In the genomic region with DNA sequence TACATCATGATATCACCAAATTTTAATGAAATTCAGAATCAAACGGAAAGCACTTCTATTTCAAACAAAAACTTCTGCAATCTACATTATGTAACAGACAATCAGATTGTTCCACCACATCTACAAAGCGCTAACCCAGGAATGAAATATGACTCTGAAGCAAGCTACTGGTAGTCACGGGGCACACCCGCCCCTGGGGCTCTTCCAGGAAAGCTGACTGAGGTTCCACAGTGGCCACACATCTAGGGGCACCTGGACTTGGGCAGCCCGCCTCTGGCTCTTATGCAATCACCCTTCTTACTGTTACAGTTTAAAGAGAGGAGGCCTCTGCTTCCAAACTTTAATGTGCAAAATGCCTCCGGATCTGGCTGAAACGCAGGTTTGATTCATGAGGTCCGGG, we compare ENCODE assay signal across 8 cellular contexts. TPM values are rescaled to one million over a fixed set of nuclear protein-coding genes. Genes with fewer than 3 reads are reported as not detected.
A peak's percentile ranks its signal among the peaks of the same experiment; 100 is the strongest.
DNase-seq lines count a peak whose midpoint lies in the region; ATAC-seq, FAIRE-seq and TF ChIP-seq lines count a peak whose summit lies in the region.

No MANE protein-coding gene starts in this region.

- no peaks in the 10 kb centered on the region for H3K27me3 Mint-ChIP-seq in Calu3 (ENCODE audit: unreplicated experiment)

- peak overlapping the region; percentile 62 for H3K4me3 Mint-ChIP-seq in Calu3 (ENCODE audit: low read depth, unreplicated experiment)

- intact Hi-C loops in Calu3 (cut with micrococcal nuclease; ENCODE audit: unreplicated experiment) = no loop called here

- H3K9me3 Mint-ChIP-seq in Calu3 (ENCODE audit: low read depth, unreplicated experiment) = no peaks in the 10 kb centered on the region

- FAIRE-seq in bronchial epithelial cell (lab: Jason Lieb, UNC) = no peak

- no peak overlapping the region for H3K4me3 ChIP-seq in bronchial epithelial cell (ENCODE audit: low read depth, low read length)

- peak; percentile 73 for ATAC-seq in left lobe of liver

- H3K36me3 Mint-ChIP-seq in Calu3 (ENCODE audit: insufficient read depth, unreplicated experiment) = peaks cover 9% of the 10 kb centered on the region

- CTCF ChIA-PET in Calu3 (lab: Charles Lee) = interaction anchor here (0.9 to 1.4 kb wide), 6 partner anchors 25 to 170 kb away, joined by 3 to 5 read pairs (median 3); no protein-coding TSS in a partner anchor

- no peaks in the 10 kb centered on the region for H3K36me3 ChIP-seq in bronchial epithelial cell (ENCODE audit: control insufficient read depth, insufficient read depth, low read length)

- peaks cover 38% of the 10 kb centered on the region for H3K4me1 Mint-ChIP-seq in Calu3 (ENCODE audit: low read depth, unreplicated experiment)

- TF ChIP-seq CTCF in Calu3 (IDR thresholded peaks at IDR 0.05; ENCODE audit: unreplicated experiment) = no peak
- TF ChIP-seq CTCF in bronchial epithelial cell (IDR thresholded peaks at IDR 0.05; ENCODE audit: insufficient read depth, low read length, severe bottlenecking) = no peak

- H3K27ac Mint-ChIP-seq in Calu3 (ENCODE audit: unreplicated experiment) = peak overlapping the region; percentile 66

- BruUV-seq in Calu3 (replicated peaks; lab: Mats Ljungman, UMichigan) = no TSS peak

- H3K27me3 ChIP-seq in bronchial epithelial cell (ENCODE audit: control insufficient read depth, insufficient read depth, low read length) = no peaks in the 10 kb centered on the region

- DNase-seq in Calu3 (peak; percentile 77), NCI-H69 (lab: John Stamatoyannopoulos, UW) (peak; percentile 6), bronchial epithelial cell (ENCODE audit: low read depth) (peak; percentile 82), left lobe of liver (ENCODE audit: low spot score) (peak; percentile 91), superior temporal gyrus (ENCODE audit: extremely low spot score) (peak; percentile 52), NCI-H82 treated with DMSO at 0.1 percent for 48 hours (lab: John Stamatoyannopoulos, UW; ENCODE audit: unreplicated experiment) (no peak), GDM1 (lab: John Stamatoyannopoulos, UW) (no peak)
- DNase-seq in stimulated activated naive CD4-positive, alpha-beta T cell (lab: John Stamatoyannopoulos, UW) = no peak

RNA-seq across cellular contexts. Expression of gene ZCCHC14, which starts 27.5 kb away (rescaled TPM):
- total RNA-seq in Calu3 (2022) (41.3 and 45.4 TPM in 2 replicates), bronchial epithelial cell (2.9 and 4.2 TPM in 2 replicates), left lobe of liver (19.3 TPM)

Comparison
In these comparisons a context has a peak if more than half of its experiments do, and no peak if none do; other contexts are left out.
1. DNase-seq: peak in Calu3 (single experiment), NCI-H69 (single experiment), bronchial epithelial cell (single experiment), left lobe of liver (single experiment) and superior temporal gyrus (single experiment); none in NCI-H82 treated with DMSO at 0.1 percent for 48 hours (single experiment), GDM1 (single experiment) and stimulated activated naive CD4-positive, alpha-beta T cell (0 of 6).